8 cellular contexts compared by ENCODE assay signal in the genomic region with DNA sequence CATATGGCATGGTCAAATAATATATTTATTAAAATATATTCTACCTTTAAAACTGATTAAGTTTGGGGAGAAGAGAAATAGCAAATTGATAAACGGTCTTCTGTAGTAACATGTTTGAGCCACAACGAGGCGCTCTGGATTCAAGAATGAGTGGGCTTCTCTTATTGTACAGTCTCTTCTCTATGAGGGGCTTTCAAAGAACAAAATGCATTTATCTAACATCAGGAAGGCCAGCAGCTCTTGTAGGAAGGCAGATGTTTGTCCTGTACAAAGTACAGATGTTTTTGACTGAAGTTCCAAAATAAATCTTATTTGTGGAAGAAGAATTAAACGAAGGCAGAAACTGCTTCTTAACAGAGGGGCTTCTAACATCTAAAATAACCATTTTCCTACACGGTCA.
A peak's percentile ranks its signal among the peaks of the same experiment; 100 is the strongest.
DNase-seq lines count a peak whose midpoint lies in the region; ATAC-seq, FAIRE-seq and TF ChIP-seq lines count a peak whose summit lies in the region.

No MANE protein-coding gene starts in this region.

- DNase-seq in EL (peak; percentile 54), left ventricle myocardium superior (no peak), superior temporal gyrus (ENCODE audit: extremely low spot score) (peak; percentile 60)
- no peak for DNase-seq in activated effector memory CD4-positive, alpha-beta T cell treated with anti-CD3 and anti-CD28 coated beads, Interleukin-2, amount 50 U/mL, for 16 hours

- intact Hi-C loops in left ventricle myocardium superior (cut with micrococcal nuclease), result loop anchor here (10.0 kb wide), 3 partner anchors 119 to 1209 kb away; a partner anchor contains a TSS

- ATAC-seq in left ventricle myocardium superior (peak; percentile 31), GM21619 (IDR thresholded peaks at IDR 0.05; ENCODE audit: unreplicated experiment) (no peak), GM18858 (IDR thresholded peaks at IDR 0.05; ENCODE audit: unreplicated experiment) (no peak)

- FAIRE-seq in TTC549 (lab: Jason Lieb, UNC), result peak; percentile 94

- peak; percentile 61 for TF ChIP-seq CTCF in LNCAP (IDR thresholded peaks at IDR 0.05)

Comparison
In these comparisons a context has a peak if more than half of its experiments do, and no peak if none do; other contexts are left out.
1. DNase-seq: peak in EL (single experiment) and superior temporal gyrus (single experiment); none in left ventricle myocardium superior (single experiment) and activated effector memory CD4-positive, alpha-beta T cell treated with anti-CD3 and anti-CD28 coated beads, Interleukin-2, amount 50 U/mL, for 16 hours (single experiment).